Comparison of ENCODE assay signal across 19 cellular contexts in genomic region chr2:163701399-163702195, GRCh38. TPM values are rescaled to one million over a fixed set of nuclear protein-coding genes. Genes with fewer than 3 reads are reported as not detected.
DNase-seq lines count a peak whose midpoint lies in the region; ATAC-seq and TF ChIP-seq lines count a peak whose summit lies in the region.
"Had no signal": no experiment of that assay in that cellular context is flagged by ENCODE, and none has a peak within 500 bp of the region (broad histone marks: within the 10 kb centered on the region; RNA-seq: fewer than 3 reads in every experiment).

No MANE protein-coding gene starts in this region.

- H3K4me1 ChIP-seq in psoas muscle: peaks cover 24% of the 10 kb centered on the region

- H3K9me3 Mint-ChIP-seq in immature natural killer cell: peaks cover 0 to 28% (median 13%) of the 10 kb centered on the region in 6 donors

- no peak overlapping the region for H3K27ac ChIP-seq in brain microvascular endothelial cell
- no peak overlapping the region for H3K27ac ChIP-seq in psoas muscle
- H3K27ac ChIP-seq: KMS-11 had no signal

- TF ChIP-seq CTCF in brain microvascular endothelial cell (IDR thresholded peaks at IDR 0.05; ENCODE audit: low read depth, low read length, missing control alignments) (no peak), psoas muscle (IDR thresholded peaks at IDR 0.05) (no peak)

- H3K36me3 Mint-ChIP-seq in immature natural killer cell: no peaks in the 10 kb centered on the region

- H3K27me3 ChIP-seq in brain microvascular endothelial cell (replicated peaks) (no peaks in the 10 kb centered on the region), psoas muscle (ENCODE audit: insufficient read depth in 3 of 3, low read length in 2 of 3) (no peaks in the 10 kb centered on the region)

- no peak overlapping the region for H3K4me3 ChIP-seq in brain microvascular endothelial cell (ENCODE audit: low read depth, low read length)
- no peak overlapping the region for H3K4me3 ChIP-seq in psoas muscle

- DNase-seq in NCI-H69 (lab: John Stamatoyannopoulos, UW) (peak; percentile 38), brain microvascular endothelial cell (peak; percentile 41), iris pigment epithelial cell (ENCODE audit: low read depth) (peak; percentile 12), psoas muscle (no peak), mesenteric fat pad (ENCODE audit: low spot score) (no peak), DMS 273 (lab: John Stamatoyannopoulos, UW; ENCODE audit: unreplicated experiment) (no peak), immature natural killer cell (no peak)
- DNase-seq in activated CD4-positive, CD25-positive, alpha-beta regulatory T cell (lab: John Stamatoyannopoulos, UW): no peak
- DNase-seq: DMS 273 treated with DMSO at 0.1 percent for 48 hours, DND-41, MV-4-11, NCI-H1694 treated with DMSO at 0.1 percent for 48 hours, NCI-H2107, NCI-H510A, NCI-H774, SIG-M5 had no signal

- ATAC-seq in psoas muscle: peak in 3 of 4 donors; percentile 49 to 82 (median 73)
- ATAC-seq: HepG2 had no signal

- H3K27ac Mint-ChIP-seq in immature natural killer cell: no peak overlapping the region

- no peaks in the 10 kb centered on the region for H3K9me3 ChIP-seq in psoas muscle

- in situ Hi-C loops in brain microvascular endothelial cell (cut with HindIII; ENCODE audit: low pct_ligation_motif_present, low sequenced_read_pairs): no loop called here

- 64 to 80% (median 72%) methylated on average over 7 of the region's 7 CpGs for WGBS in psoas muscle, 3 donors

- intact Hi-C loops in psoas muscle (cut with DNase I): no loop called here

- H3K4me3 Mint-ChIP-seq in immature natural killer cell: no peak overlapping the region

- no peaks in the 10 kb centered on the region for H3K4me1 Mint-ChIP-seq in immature natural killer cell

- H3K36me3 ChIP-seq in brain microvascular endothelial cell (replicated peaks) (no peaks in the 10 kb centered on the region), psoas muscle (ENCODE audit: insufficient read depth in 1 of 2, low read depth in 1 of 2) (no peaks in the 10 kb centered on the region)

- H3K27me3 Mint-ChIP-seq in immature natural killer cell (ENCODE audit: low read depth in 3 of 3): no peaks in the 10 kb centered on the region

RNA-seq across cellular contexts. Expression of gene FIGN, which starts 34.2 kb away (rescaled TPM):
- total RNA-seq in psoas muscle: 1 to 10 TPM; 1.2 to 3.0 (median 1.8) TPM
- polyA plus RNA-seq in psoas muscle: 1 to 10 TPM in 1 of 3 donors, under 1 TPM in 2; 0.08 to 1.6 (median 0.30) TPM
- 10.3 TPM for total RNA-seq in mesenteric fat pad
- not detected for polyA plus RNA-seq in immature natural killer cell
- total RNA-seq: OCI-LY7 had no signal

Comparison
In these comparisons a context has a peak if more than half of its experiments do, and no peak if none do; other contexts are left out.
1. DNase-seq: peak in NCI-H69 (single experiment), brain microvascular endothelial cell (single experiment) and iris pigment epithelial cell (single experiment); none in psoas muscle (0 of 2), activated CD4-positive, CD25-positive, alpha-beta regulatory T cell (0 of 4), mesenteric fat pad (single experiment), DMS 273 (single experiment) and immature natural killer cell (0 of 3).